Comparison of ENCODE assay signal across 31 cellular contexts in the genomic region with DNA sequence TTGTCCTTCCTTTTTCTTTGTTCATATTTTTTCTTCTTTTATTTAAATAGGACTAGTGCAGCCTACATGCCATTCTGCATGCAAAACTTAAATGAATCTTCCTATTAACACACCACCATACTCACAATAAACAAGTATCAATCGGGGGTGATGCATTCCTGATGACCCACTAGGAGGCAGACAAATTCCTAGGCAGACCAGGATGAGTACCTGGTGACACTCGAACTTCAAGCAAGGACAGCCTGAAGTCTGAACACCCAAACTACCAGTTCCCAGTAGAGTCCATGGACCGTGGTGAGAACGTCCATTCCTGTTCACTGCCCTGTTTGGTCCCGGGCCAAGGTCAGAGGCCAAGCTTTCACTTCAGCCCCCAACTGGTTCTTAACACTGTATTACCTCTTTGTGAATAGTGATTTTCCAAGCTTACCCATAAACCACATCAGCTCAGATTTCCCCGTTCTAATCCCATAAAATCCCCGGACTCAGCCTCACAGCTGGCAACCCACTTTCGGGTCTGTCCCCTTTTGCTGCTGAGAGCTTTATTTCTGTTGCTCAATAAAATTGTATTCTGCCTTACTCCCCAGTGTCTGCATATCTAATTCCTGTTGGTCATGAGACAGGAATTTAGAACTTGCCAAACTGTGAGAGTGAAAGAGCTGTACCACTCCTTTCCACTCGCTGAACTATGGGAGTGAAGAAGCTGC.
DNase-seq lines count a peak whose midpoint lies in the region; FAIRE-seq and TF ChIP-seq lines count a peak whose summit lies in the region.
"Had no signal": no experiment of that assay in that cellular context is flagged by ENCODE, and none has a peak within 500 bp of the region (broad histone marks: within the 10 kb centered on the region; RNA-seq: fewer than 3 reads in every experiment).

No MANE protein-coding gene starts in this region.

- H3K27ac Mint-ChIP-seq in astrocyte (ENCODE audit: unreplicated experiment), result peak overlapping the region; percentile 68
- H3K27ac Mint-ChIP-seq: activated B cell treated with CpG ODN at 0.5 μM for 24 hours; activated naive CD4-positive, alpha-beta T cell treated with anti-CD3 and anti-CD28 coated beads, Interleukin-2, amount 50 U/mL, for 72 hours; activated T-helper 2 cell treated with anti-CD3 and anti-CD28 coated beads, Interferon-gamma antibody, Interleukin-2, Interleukin-4, amounts not matched to agents 10 μg/mL and 5 μg/mL and 100 μg/mL, durations not matched to agents 14 hours and 24 hours and 36 hours; CD4-positive, CD25-positive, alpha-beta regulatory T cell; immature natural killer cell; nephron progenitor cell; stimulated activated naive CD8-positive, alpha-beta T cell treated with anti-CD3 and anti-CD28 coated beads, Interleukin-15, Interleukin-2, amounts not matched to agents 100 ng/mL and 50 ng/mL, for 24 hours had no signal

- H3K9ac ChIP-seq in astrocyte (ENCODE audit: low read length), result no peak overlapping the region
- H3K9ac ChIP-seq: parathyroid adenoma had no signal

- no peak overlapping the region for H2AFZ ChIP-seq in astrocyte (ENCODE audit: low read depth, low read length)
- H2AFZ ChIP-seq: parathyroid adenoma had no signal

- no peaks in the 10 kb centered on the region for H3K27me3 ChIP-seq in astrocyte (ENCODE audit: insufficient read depth, low read length)
- H3K27me3 ChIP-seq: thyroid gland had no signal

- H3K27me3 Mint-ChIP-seq in astrocyte (ENCODE audit: low read depth, unreplicated experiment), result no peaks in the 10 kb centered on the region
- H3K27me3 Mint-ChIP-seq: activated B cell treated with CpG ODN at 0.5 μM for 24 hours; CD4-positive, CD25-positive, alpha-beta regulatory T cell; stimulated activated naive CD8-positive, alpha-beta T cell treated with anti-CD3 and anti-CD28 coated beads, Interleukin-15, Interleukin-2, amounts not matched to agents 100 ng/mL and 50 ng/mL, for 24 hours had no signal

- no peaks in the 10 kb centered on the region for H3K36me3 ChIP-seq in astrocyte (ENCODE audit: insufficient read depth, low read length)
- H3K36me3 ChIP-seq: thyroid gland had no signal

- in situ Hi-C loops in GM13976 (cut with MboI; ENCODE audit: low sequenced_read_pairs, unreplicated experiment), result no loop called here

- H3K79me2 ChIP-seq in astrocyte (ENCODE audit: insufficient read depth, low read length), result no peaks in the 10 kb centered on the region
- H3K79me2 ChIP-seq: parathyroid adenoma had no signal

- no peak for DNase-seq in HTR-8/SVneo (ENCODE audit: insufficient read length, low spot score)
- peak; percentile 0 for DNase-seq in astrocyte (ENCODE audit: low read depth)
- peak; percentile 4 for DNase-seq in iris pigment epithelial cell (ENCODE audit: low read depth)
- DNase-seq in urothelium cell line (ENCODE audit: low spot score), result peak; percentile 8
- DNase-seq in DMS53 (lab: John Stamatoyannopoulos, UW), result no peak
- no peak for DNase-seq in middle frontal gyrus (ENCODE audit: extremely low spot score, low spot score)
- DNase-seq in GM13976 (ENCODE audit: low spot score), result no peak
- DNase-seq: activated B cell treated with CpG ODN at 0.5 μM for 24 hours; activated CD4-positive, alpha-beta T cell treated with anti-CD3 and anti-CD28 coated beads, Interleukin-2, amount 50 U/mL, for 4 hours; aorta; CD4-positive, CD25-positive, alpha-beta regulatory T cell; cerebellar nuclear complex; effector CD4-positive, alpha-beta T cell; foreskin fibroblast; immature natural killer cell; left ventricle myocardium superior; midbrain; NCI-H1048; NCI-H187; NCI-H226; NCI-H774; nephron progenitor cell; OCI-M1; right cardiac atrium; Right ventricle myocardium superior; T-helper 9 cell; thyroid gland had no signal

- no peaks in the 10 kb centered on the region for H4K20me1 ChIP-seq in astrocyte (ENCODE audit: insufficient read depth, low read length)

- no peaks in the 10 kb centered on the region for H3K9me3 Mint-ChIP-seq in astrocyte (ENCODE audit: unreplicated experiment)
- H3K9me3 Mint-ChIP-seq: nephron progenitor cell had no signal

- peaks cover 8% of the 10 kb centered on the region for H3K4me1 Mint-ChIP-seq in astrocyte (ENCODE audit: low read depth, unreplicated experiment)
- H3K4me1 Mint-ChIP-seq: activated B cell treated with CpG ODN at 0.5 μM for 24 hours; CD4-positive, CD25-positive, alpha-beta regulatory T cell; immature natural killer cell; nephron progenitor cell had no signal

- H3K9me3 ChIP-seq in astrocyte (ENCODE audit: insufficient read depth, low read depth, low read length), result no peaks in the 10 kb centered on the region
- H3K9me3 ChIP-seq: thyroid gland had no signal

- no peak overlapping the region for H3K4me2 ChIP-seq in astrocyte (ENCODE audit: low read length)

- H3K36me3 Mint-ChIP-seq in astrocyte (ENCODE audit: low read depth, unreplicated experiment), result no peaks in the 10 kb centered on the region
- H3K36me3 Mint-ChIP-seq: activated naive CD4-positive, alpha-beta T cell treated with anti-CD3 and anti-CD28 coated beads, Interleukin-2, amount 50 U/mL, for 72 hours; CD4-positive, CD25-positive, alpha-beta regulatory T cell; immature natural killer cell had no signal

- H3K4me3 Mint-ChIP-seq in astrocyte (ENCODE audit: unreplicated experiment), result no peak overlapping the region
- H3K4me3 Mint-ChIP-seq: activated B cell treated with CpG ODN at 0.5 μM for 24 hours; immature natural killer cell; nephron progenitor cell; stimulated activated naive CD8-positive, alpha-beta T cell treated with anti-CD3 and anti-CD28 coated beads, Interleukin-15, Interleukin-2, amounts not matched to agents 100 ng/mL and 50 ng/mL, for 24 hours had no signal

- TF ChIP-seq CTCF in astrocyte (IDR thresholded peaks at IDR 0.05; ENCODE audit: insufficient read depth, low read depth, low read length), result no peak
- TF ChIP-seq CTCF in GM13976 (IDR thresholded peaks at IDR 0.05; ENCODE audit: borderline replicate concordance, control extremely low read depth, extremely low read depth, insufficient read depth, missing control alignments), result no peak

- no peak overlapping the region for H3K4me3 ChIP-seq in astrocyte (ENCODE audit: insufficient read depth, low read depth, low read length)
- H3K4me3 ChIP-seq: thyroid gland had no signal

- no peak overlapping the region for H3K27ac ChIP-seq in astrocyte (ENCODE audit: low read depth, low read length)
- H3K27ac ChIP-seq: parathyroid adenoma, thyroid gland had no signal

- H3K4me1 ChIP-seq in astrocyte (ENCODE audit: insufficient read depth, low read length), result no peaks in the 10 kb centered on the region
- H3K4me1 ChIP-seq: parathyroid adenoma, thyroid gland had no signal

- FAIRE-seq in HTR-8/SVneo (lab: Jason Lieb, UNC), result peak; percentile 26
- no peak for FAIRE-seq in astrocyte (lab: Jason Lieb, UNC)
- no peak for FAIRE-seq in urothelium cell line (lab: Jason Lieb, UNC)

Comparison
In these comparisons a context has a peak if more than half of its experiments do, and no peak if none do; other contexts are left out.
1. DNase-seq: peak in astrocyte (single experiment), iris pigment epithelial cell (single experiment) and urothelium cell line (single experiment); none in HTR-8/SVneo (single experiment), DMS53 (single experiment), middle frontal gyrus (single experiment) and GM13976 (single experiment).